In the genomic region with DNA sequence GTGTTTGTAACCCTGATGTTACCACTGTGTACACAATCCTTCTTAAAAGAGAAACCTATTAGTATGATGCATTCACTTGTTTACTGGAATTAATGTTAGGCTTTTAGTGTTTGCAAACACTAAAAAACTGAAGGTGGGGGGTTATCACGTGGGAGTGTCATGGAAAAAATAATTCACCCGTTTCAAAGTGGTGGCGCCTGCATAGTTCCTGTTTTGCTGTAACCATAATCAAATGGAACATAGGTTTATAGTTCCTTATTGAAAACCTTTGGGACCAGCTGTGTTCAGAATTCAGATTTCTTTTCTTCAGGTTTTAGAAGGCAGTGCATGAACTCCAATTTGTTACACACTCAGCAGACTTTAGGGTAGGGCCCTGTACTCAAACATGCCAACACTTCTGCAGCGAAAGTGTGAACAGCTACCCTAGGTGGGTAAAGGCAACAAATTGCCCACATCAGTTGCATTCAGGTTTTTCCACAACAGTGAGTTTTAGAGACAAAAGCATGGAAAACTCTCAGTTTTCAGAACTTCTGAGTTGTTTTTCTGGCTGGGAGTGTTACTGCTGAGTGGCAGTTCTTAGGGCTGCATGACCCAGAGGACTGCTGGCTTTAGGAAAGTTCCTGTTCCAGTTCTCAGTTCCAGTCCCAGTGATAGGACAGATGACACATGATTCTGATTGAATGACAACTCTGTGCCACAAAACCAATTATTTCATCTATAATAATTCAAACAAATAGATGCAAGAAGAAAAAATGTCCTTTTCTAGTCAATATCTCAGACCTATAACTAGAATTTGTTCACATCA, we compare ENCODE assay signal across 12 cellular contexts. TPM values are rescaled to one million over a fixed set of nuclear protein-coding genes. Genes with fewer than 3 reads are reported as not detected.
A peak's percentile ranks its signal among the peaks of the same experiment; 100 is the strongest.
DNase-seq lines count a peak whose midpoint lies in the region; ATAC-seq lines count a peak whose summit lies in the region.
"Had no signal": no experiment of that assay in that cellular context is flagged by ENCODE, and none has a peak within 500 bp of the region (broad histone marks: within the 10 kb centered on the region; RNA-seq: fewer than 3 reads in every experiment).

No MANE protein-coding gene starts in this region.

- H3K27me3 ChIP-seq in GM23248 (replicated peaks; ENCODE audit: insufficient read depth) = no peaks in the 10 kb centered on the region

- H3K27ac Mint-ChIP-seq in memory B cell = peak overlapping the region; percentile 39
- H3K27ac Mint-ChIP-seq: WTC11 had no signal

- H3K4me2 ChIP-seq in GM23248 (ENCODE audit: unreplicated experiment) = no peak overlapping the region

- no peaks in the 10 kb centered on the region for H3K4me1 ChIP-seq in GM23248 (ENCODE audit: insufficient read depth)

- peak overlapping the region; percentile 57 for H3K4me3 Mint-ChIP-seq in memory B cell
- H3K4me3 Mint-ChIP-seq: neural crest cell, WTC11 had no signal

- ATAC-seq in HG02642 (IDR thresholded peaks at IDR 0.05; ENCODE audit: poor library complexity, unreplicated experiment) (peak; percentile 54), memory B cell (ENCODE audit: low read depth) (peak; percentile 79), HG02623 (IDR thresholded peaks at IDR 0.05; ENCODE audit: unreplicated experiment) (no peak), GM18909 (IDR thresholded peaks at IDR 0.05; ENCODE audit: poor library complexity, unreplicated experiment) (no peak)
- ATAC-seq: esophagus mucosa, WTC11 had no signal

- H2AFZ ChIP-seq in GM23248 = no peak overlapping the region

- no peaks in the 10 kb centered on the region for H3K9me3 ChIP-seq in GM23248 (ENCODE audit: low read depth)

- H3K9me2 ChIP-seq in GM23248 (ENCODE audit: insufficient read depth) = no peaks in the 10 kb centered on the region

- no peaks in the 10 kb centered on the region for H3K9me3 Mint-ChIP-seq in memory B cell
- H3K9me3 Mint-ChIP-seq: neural crest cell, WTC11 had no signal

- WGBS in GM23248 (ENCODE audit: low coverage in 1 of 2, low lambda C conversion rate in 2 of 2, missing lambda C conversion rate in 2 of 2), 2 experiments = 67 to 70% methylated on average over 4 of the region's 4 CpGs

- in situ Hi-C loops in GM23248 (cut with MboI) = no loop called here

- peaks cover 17% of the 10 kb centered on the region for H3K4me1 Mint-ChIP-seq in memory B cell

- H3K27me3 Mint-ChIP-seq in memory B cell = no peaks in the 10 kb centered on the region

- no peaks in the 10 kb centered on the region for H3F3A ChIP-seq in GM23248 (ENCODE audit: insufficient read depth)

- no peak overlapping the region for H3K9ac ChIP-seq in GM23248

- DNase-seq in CD1c-positive myeloid dendritic cell (ENCODE audit: extremely low spot score) (peak; percentile 89), SIG-M5 treated with dmso at 0.1 percent for 504 hours (lab: John Stamatoyannopoulos, UW; ENCODE audit: unreplicated experiment) (peak; percentile 72), memory B cell (ENCODE audit: low spot score in 2 of 2) (peak in 1 of 2 donors; percentile 4), GM23248 (no peak), HK-2 (ENCODE audit: unreplicated experiment) (no peak)
- DNase-seq: GDM1 had no signal

- H3K36me3 Mint-ChIP-seq in memory B cell = no peaks in the 10 kb centered on the region
- H3K36me3 Mint-ChIP-seq: WTC11 had no signal

- H3K4me3 ChIP-seq in GM23248 = no peak overlapping the region

- no peaks in the 10 kb centered on the region for H4K20me1 ChIP-seq in GM23248 (ENCODE audit: insufficient read depth)

- H3K27ac ChIP-seq in GM23248 = no peak overlapping the region

- H3K79me2 ChIP-seq in GM23248 (ENCODE audit: insufficient read depth) = no peaks in the 10 kb centered on the region

- H3K36me3 ChIP-seq in GM23248 (ENCODE audit: low read depth) = no peaks in the 10 kb centered on the region

RNA-seq across cellular contexts. Expression of gene IVNS1ABP, which starts 29.1 kb away (rescaled TPM):
- 52.0 and 63.5 TPM in 2 replicates for total RNA-seq in GM23248 (2014; rRNA removed; shearing (Covaris generic))
- 47.9 and 51.4 TPM in 2 replicates for polyA plus RNA-seq in GM23248 (2016; fragmentation: Nextera tagmentation; extraction: Ambion mirVana)

Comparison
In these comparisons a context has a peak if more than half of its experiments do, and no peak if none do; other contexts are left out.
1. DNase-seq: peak in CD1c-positive myeloid dendritic cell (single experiment) and SIG-M5 treated with dmso at 0.1 percent for 504 hours (single experiment); none in GM23248 (single experiment) and HK-2 (single experiment).
2. ATAC-seq: peak in HG02642 (single experiment) and memory B cell (single experiment); none in HG02623 (single experiment) and GM18909 (single experiment).